ENCODE assay signal across 1 cellular context in genomic region chr11:74748211-74749126, GRCh38.
TF ChIP-seq lines count a peak whose summit lies in the region.

Gene RNF169, plus strand, starts transcription at chr11:74748849. Its CDS starts 32 bp downstream, at chr11:74748881.

TF ChIP-seq in K562, 482 proteins besides CTCF, POLR2A, EP300 and RAD21 (continued from another document):
- TF ChIP-seq ZBTB7A (IDR thresholded peaks at IDR 0.05; ENCODE audit: borderline replicate concordance, control insufficient read depth, low read depth, low read length): no peak
- TF ChIP-seq SMARCA4 (IDR thresholded peaks at IDR 0.05): no peak
- TF ChIP-seq KLF16 (IDR thresholded peaks at IDR 0.05): no peak
- no peak for TF ChIP-seq ZNF165 (CRISPR knock-in tag; IDR thresholded peaks at IDR 0.05; ENCODE audit: borderline replicate concordance)
- no peak for TF ChIP-seq KHSRP (IDR thresholded peaks at IDR 0.05)
- TF ChIP-seq ATF7 (IDR thresholded peaks at IDR 0.05): peak; percentile 90
- TF ChIP-seq ETS1 (conservative IDR thresholded peaks at IDR 0.05; ENCODE audit: control insufficient read depth, low read depth, low read length): no peak; the same call in 1 of the 2 replicates
- no peak for TF ChIP-seq GABPB1 (CRISPR knock-in tag; IDR thresholded peaks at IDR 0.05)
- TF ChIP-seq HLTF (IDR thresholded peaks at IDR 0.05): no peak
- TF ChIP-seq ZHX1 (conservative IDR thresholded peaks at IDR 0.05; ENCODE audit: low read length): no peak
- no peak for TF ChIP-seq KAT7 (CRISPR knock-in tag; IDR thresholded peaks at IDR 0.05; ENCODE audit: borderline replicate concordance)
- no peak for TF ChIP-seq ZBTB8A (IDR thresholded peaks at IDR 0.05; ENCODE audit: partially characterized antibody)
- TF ChIP-seq NR2C2 (CRISPR knock-in tag; IDR thresholded peaks at IDR 0.05): no peak
- TF ChIP-seq NR2C2 (tag; IDR thresholded peaks at IDR 0.05): no peak
- no peak for TF ChIP-seq JUND (IDR thresholded peaks at IDR 0.05; ENCODE audit: borderline replicate concordance, low read depth, low read length)
- 0 out of 3 replicates have a peak, but pooled peaks have one; percentile 52 for TF ChIP-seq JUND (tag; IDR thresholded peaks at IDR 0.05; ENCODE audit: borderline replicate concordance, low read depth, low read length)
- TF ChIP-seq SRSF7 (optimal IDR thresholded peaks at IDR 0.05; ENCODE audit: low read depth, low read length): no peak
- TF ChIP-seq CHD1 (IDR thresholded peaks at IDR 0.05; ENCODE audit: low read length): no peak
- TF ChIP-seq HIVEP1 (CRISPR knock-in tag; IDR thresholded peaks at IDR 0.05): no peak
- TF ChIP-seq, protein P1, sequence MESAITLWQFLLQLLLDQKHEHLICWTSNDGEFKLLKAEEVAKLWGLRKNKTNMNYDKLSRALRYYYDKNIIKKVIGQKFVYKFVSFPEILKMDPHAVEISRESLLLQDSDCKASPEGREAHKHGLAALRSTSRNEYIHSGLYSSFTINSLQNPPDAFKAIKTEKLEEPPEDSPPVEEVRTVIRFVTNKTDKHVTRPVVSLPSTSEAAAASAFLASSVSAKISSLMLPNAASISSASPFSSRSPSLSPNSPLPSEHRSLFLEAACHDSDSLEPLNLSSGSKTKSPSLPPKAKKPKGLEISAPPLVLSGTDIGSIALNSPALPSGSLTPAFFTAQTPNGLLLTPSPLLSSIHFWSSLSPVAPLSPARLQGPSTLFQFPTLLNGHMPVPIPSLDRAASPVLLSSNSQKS (CRISPR knock-in tag; IDR thresholded peaks at IDR 0.05): no peak
- TF ChIP-seq RCOR1 (IDR thresholded peaks at IDR 0.05; ENCODE audit: borderline replicate concordance in 1 of 2, low read depth in 2 of 2, low read length in 2 of 2): no peak
- no peak for TF ChIP-seq SMAD1 (IDR thresholded peaks at IDR 0.05; ENCODE audit: low read depth, low read length, partially characterized antibody)
- peak; percentile 87 for TF ChIP-seq POLR2AphosphoS5 (IDR thresholded peaks at IDR 0.05; ENCODE audit: control insufficient read depth, insufficient read depth, low read depth, low read length)
- no peak for TF ChIP-seq MTA2 (IDR thresholded peaks at IDR 0.05; ENCODE audit: low read depth)
- no peak for TF ChIP-seq HNRNPK (IDR thresholded peaks at IDR 0.05; ENCODE audit: low read depth, low read length, poor library complexity, severe bottlenecking)
- no peak for TF ChIP-seq HNRNPUL1 (IDR thresholded peaks at IDR 0.05; ENCODE audit: low read length)
- TF ChIP-seq DEAF1 (CRISPR knock-in tag; IDR thresholded peaks at IDR 0.05): 0 out of 2 replicates have a peak, but pooled peaks have one; percentile 18
- no peak for TF ChIP-seq GATAD2B (IDR thresholded peaks at IDR 0.05; ENCODE audit: borderline replicate concordance)
- TF ChIP-seq ARNT (IDR thresholded peaks at IDR 0.05): no peak
- no peak for TF ChIP-seq L3MBTL2 (IDR thresholded peaks at IDR 0.05)
- TF ChIP-seq ZC3H4 (CRISPR knock-in tag; IDR thresholded peaks at IDR 0.05; ENCODE audit: borderline replicate concordance): no peak
